ENCODE assay signal across 21 cellular contexts in genomic region chr2:58853420-58853819, GRCh38.
"Had no signal": no experiment of that assay in that cellular context is flagged by ENCODE, and none has a peak within 500 bp of the region (broad histone marks: within the 10 kb centered on the region; RNA-seq: fewer than 3 reads in every experiment).

No MANE protein-coding gene starts in this region.

- H3K9me3 Mint-ChIP-seq: activated naive CD8-positive, alpha-beta T cell treated with anti-CD3 and anti-CD28 coated beads for 36 hours; activated T-helper 1 cell treated with anti-CD3 and anti-CD28 coated beads, Interleukin-12 subunit alpha, Interleukin-12 subunit beta, Interleukin-2, Interleukin-4 antibody, amounts not matched to agents 30 ng/mL and 10 ng/mL and 1 ng/mL, durations not matched to agents 14 hours and 24 hours and 36 hours had no signal

- H3K27ac Mint-ChIP-seq: activated CD4-positive, alpha-beta T cell treated with anti-CD3 and anti-CD28 coated beads for 36 hours; activated naive CD8-positive, alpha-beta T cell treated with anti-CD3 and anti-CD28 coated beads for 36 hours; activated T-helper 1 cell treated with anti-CD3 and anti-CD28 coated beads, Interleukin-12 subunit alpha, Interleukin-12 subunit beta, Interleukin-2, Interleukin-4 antibody, amounts not matched to agents 30 ng/mL and 10 ng/mL and 1 ng/mL, durations not matched to agents 14 hours and 24 hours and 36 hours; brain; nephron progenitor cell; progenitor cell of endocrine pancreas had no signal

- H3K27ac ChIP-seq: epithelial cell of prostate, left lung, thyroid gland had no signal

- H3K27me3 ChIP-seq: dorsolateral prefrontal cortex, left lung, thyroid gland had no signal

- H3K4me1 Mint-ChIP-seq: activated CD4-positive, alpha-beta T cell treated with anti-CD3 and anti-CD28 coated beads for 36 hours; activated naive CD8-positive, alpha-beta T cell treated with anti-CD3 and anti-CD28 coated beads for 36 hours; nephron progenitor cell had no signal

- H3K36me3 Mint-ChIP-seq: activated naive CD8-positive, alpha-beta T cell treated with anti-CD3 and anti-CD28 coated beads for 36 hours had no signal

- H3K9me3 ChIP-seq: left lung, thyroid gland had no signal

- H3K36me3 ChIP-seq: left lung, thyroid gland had no signal

- ATAC-seq: activated CD4-positive, alpha-beta T cell treated with anti-CD3 and anti-CD28 coated beads for 36 hours; left lung had no signal

- H3K27me3 Mint-ChIP-seq: activated CD4-positive, alpha-beta T cell treated with anti-CD3 and anti-CD28 coated beads for 36 hours; activated naive CD8-positive, alpha-beta T cell treated with anti-CD3 and anti-CD28 coated beads for 36 hours; brain; progenitor cell of endocrine pancreas had no signal

- H3K4me3 Mint-ChIP-seq: activated CD4-positive, alpha-beta T cell treated with anti-CD3 and anti-CD28 coated beads for 36 hours; activated naive CD8-positive, alpha-beta T cell treated with anti-CD3 and anti-CD28 coated beads for 36 hours; activated T-helper 1 cell treated with anti-CD3 and anti-CD28 coated beads, Interleukin-12 subunit alpha, Interleukin-12 subunit beta, Interleukin-2, Interleukin-4 antibody, amounts not matched to agents 30 ng/mL and 10 ng/mL and 1 ng/mL, durations not matched to agents 14 hours and 24 hours and 36 hours; nephron progenitor cell had no signal

- H3K4me1 ChIP-seq: left lung, thyroid gland had no signal

- H3K4me3 ChIP-seq: dorsolateral prefrontal cortex, left lung, thyroid gland had no signal

- DNase-seq: activated CD4-positive, alpha-beta T cell treated with anti-CD3 and anti-CD28 coated beads for 36 hours; activated CD4-positive, alpha-beta T cell treated with anti-CD3 and anti-CD28 coated beads, Interleukin-2, amount 50 U/mL, for 48 hours; activated naive CD4-positive, alpha-beta T cell; activated naive CD8-positive, alpha-beta T cell treated with anti-CD3 and anti-CD28 coated beads for 36 hours; activated T-cell treated with anti-CD3 and anti-CD28 coated beads for 4 hours; amniotic stem cell; caudate nucleus; dorsolateral prefrontal cortex; left lung; midbrain; nephron progenitor cell; occipital lobe; stimulated activated CD4-positive, alpha-beta T cell treated with anti-CD3 and anti-CD28 coated beads, Interleukin-12 subunit alpha, Interleukin-12 subunit beta, amount 100 ng/mL, for 4 hours; stimulated activated CD4-positive, alpha-beta T cell treated with anti-CD3 and anti-CD28 coated beads, Interleukin-1b, Interleukin-23, amount 100 ng/mL, for 48 hours; stimulated activated CD8-positive, alpha-beta memory T cell treated with anti-CD3 and anti-CD28 coated beads, Interleukin-4, amount 100 ng/mL, for 48 hours; stimulated activated naive CD4-positive, alpha-beta T cell; thyroid gland had no signal
